In genomic region chr1:159214149-159214760, GRCh38 we compare ENCODE assay signal across 1 cellular context.
TF ChIP-seq lines count a peak whose summit lies in the region.

No MANE protein-coding gene starts in this region.

TF ChIP-seq in SK-N-SH, 30 proteins besides CTCF, POLR2A, EP300 and RAD21:
- no peak for TF ChIP-seq REST (IDR thresholded peaks at IDR 0.05; ENCODE audit: low read depth, low read length)
- peak; percentile 68 for TF ChIP-seq SMC3 (IDR thresholded peaks at IDR 0.05; ENCODE audit: low read depth, low read length)
